ENCODE assay signal across 1 cellular context in the genomic region with DNA sequence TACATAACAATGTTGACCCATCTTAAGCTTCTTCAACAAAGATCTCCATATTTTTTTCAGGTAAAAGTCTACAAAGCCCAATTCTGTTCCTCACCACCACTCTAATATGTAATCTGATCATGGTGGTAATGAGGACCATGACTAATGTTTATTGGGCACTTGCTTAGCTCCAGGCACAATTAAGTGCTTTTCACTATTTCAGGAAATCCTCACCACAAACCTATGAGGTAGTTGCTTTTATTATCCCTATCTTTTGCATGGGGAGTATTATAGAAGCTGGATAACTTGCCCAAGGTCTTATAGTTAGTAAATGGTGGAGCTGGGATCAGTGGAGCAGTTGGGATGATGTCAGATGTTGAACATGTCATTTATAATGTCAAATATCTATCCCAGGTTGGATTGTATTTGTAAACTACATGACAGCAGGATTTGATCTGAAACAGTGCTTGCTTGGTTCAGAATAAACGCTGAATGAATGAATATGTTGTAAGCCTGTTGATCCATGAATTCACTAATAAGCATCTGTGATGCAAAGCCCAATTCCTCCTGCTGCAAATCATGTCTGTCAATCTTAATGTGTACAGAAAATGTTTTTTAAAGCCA.
TF ChIP-seq lines count a peak whose summit lies in the region.

No MANE protein-coding gene starts in this region.

TF ChIP-seq in HEK293, 187 proteins besides CTCF, POLR2A, EP300 and RAD21 (continued from another document):
- TF ChIP-seq, protein P1, sequence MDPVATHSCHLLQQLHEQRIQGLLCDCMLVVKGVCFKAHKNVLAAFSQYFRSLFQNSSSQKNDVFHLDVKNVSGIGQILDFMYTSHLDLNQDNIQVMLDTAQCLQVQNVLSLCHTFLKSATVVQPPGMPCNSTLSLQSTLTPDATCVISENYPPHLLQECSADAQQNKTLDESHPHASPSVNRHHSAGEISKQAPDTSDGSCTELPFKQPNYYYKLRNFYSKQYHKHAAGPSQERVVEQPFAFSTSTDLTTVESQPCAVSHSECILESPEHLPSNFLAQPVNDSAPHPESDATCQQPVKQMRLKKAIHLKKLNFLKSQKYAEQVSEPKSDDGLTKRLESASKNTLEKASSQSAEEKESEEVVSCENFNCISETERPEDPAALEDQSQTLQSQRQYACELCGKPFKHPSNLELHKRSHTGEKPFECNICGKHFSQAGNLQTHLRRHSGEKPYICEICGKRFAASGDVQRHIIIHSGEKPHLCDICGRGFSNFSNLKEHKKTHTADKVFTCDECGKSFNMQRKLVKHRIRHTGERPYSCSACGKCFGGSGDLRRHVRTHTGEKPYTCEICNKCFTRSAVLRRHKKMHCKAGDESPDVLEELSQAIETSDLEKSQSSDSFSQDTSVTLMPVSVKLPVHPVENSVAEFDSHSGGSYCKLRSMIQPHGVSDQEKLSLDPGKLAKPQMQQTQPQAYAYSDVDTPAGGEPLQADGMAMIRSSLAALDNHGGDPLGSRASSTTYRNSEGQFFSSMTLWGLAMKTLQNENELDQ (tag by site-specific recombination; IDR thresholded peaks at IDR 0.05; ENCODE audit: low read depth) = no peak
- TF ChIP-seq ZSCAN16 (tag by site-specific recombination; IDR thresholded peaks at IDR 0.05) = no peak
- no peak for TF ChIP-seq MEIS1 (CRISPR knock-in tag; IDR thresholded peaks at IDR 0.05; ENCODE audit: borderline replicate concordance)
- TF ChIP-seq, protein P2, sequence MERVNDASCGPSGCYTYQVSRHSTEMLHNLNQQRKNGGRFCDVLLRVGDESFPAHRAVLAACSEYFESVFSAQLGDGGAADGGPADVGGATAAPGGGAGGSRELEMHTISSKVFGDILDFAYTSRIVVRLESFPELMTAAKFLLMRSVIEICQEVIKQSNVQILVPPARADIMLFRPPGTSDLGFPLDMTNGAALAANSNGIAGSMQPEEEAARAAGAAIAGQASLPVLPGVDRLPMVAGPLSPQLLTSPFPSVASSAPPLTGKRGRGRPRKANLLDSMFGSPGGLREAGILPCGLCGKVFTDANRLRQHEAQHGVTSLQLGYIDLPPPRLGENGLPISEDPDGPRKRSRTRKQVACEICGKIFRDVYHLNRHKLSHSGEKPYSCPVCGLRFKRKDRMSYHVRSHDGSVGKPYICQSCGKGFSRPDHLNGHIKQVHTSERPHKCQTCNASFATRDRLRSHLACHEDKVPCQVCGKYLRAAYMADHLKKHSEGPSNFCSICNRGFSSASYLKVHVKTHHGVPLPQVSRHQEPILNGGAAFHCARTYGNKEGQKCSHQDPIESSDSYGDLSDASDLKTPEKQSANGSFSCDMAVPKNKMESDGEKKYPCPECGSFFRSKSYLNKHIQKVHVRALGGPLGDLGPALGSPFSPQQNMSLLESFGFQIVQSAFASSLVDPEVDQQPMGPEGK (tag by site-specific recombination; IDR thresholded peaks at IDR 0.05) = 0 out of 2 replicates have a peak, but pooled peaks have one; percentile 17
- TF ChIP-seq KLF1 (tag by site-specific recombination; IDR thresholded peaks at IDR 0.05) = no peak
- peak; percentile 76 for TF ChIP-seq ZNF629 (tag by site-specific recombination; IDR thresholded peaks at IDR 0.05)
- TF ChIP-seq BCL11B (tag by site-specific recombination; IDR thresholded peaks at IDR 0.05; ENCODE audit: low read depth) = no peak
- TF ChIP-seq ZNF133 (tag by site-specific recombination; IDR thresholded peaks at IDR 0.05) = no peak
- TF ChIP-seq GLIS1 (tag by site-specific recombination; IDR thresholded peaks at IDR 0.05) = 0 out of 2 replicates have a peak, but pooled peaks have one; percentile 16
- no peak for TF ChIP-seq ZNF112 (tag by site-specific recombination; IDR thresholded peaks at IDR 0.05)
- TF ChIP-seq ZBTB21 (tag by site-specific recombination; IDR thresholded peaks at IDR 0.05) = peak; percentile 65; the same call in 1 of the 2 replicates
- TF ChIP-seq ZBTB1 (tag by site-specific recombination; IDR thresholded peaks at IDR 0.05) = no peak
- TF ChIP-seq ZBTB17 (tag by site-specific recombination; IDR thresholded peaks at IDR 0.05) = 0 out of 2 replicates have a peak, but pooled peaks have one; percentile 34
- TF ChIP-seq KLF7 (tag by site-specific recombination; IDR thresholded peaks at IDR 0.05; ENCODE audit: borderline replicate concordance) = no peak
- TF ChIP-seq ZNF341 (tag by site-specific recombination; IDR thresholded peaks at IDR 0.05; ENCODE audit: low read depth) = no peak
- no peak for TF ChIP-seq ZNF747 (tag by site-specific recombination; IDR thresholded peaks at IDR 0.05)
- no peak for TF ChIP-seq GLI2 (tag by site-specific recombination; IDR thresholded peaks at IDR 0.05; ENCODE audit: borderline replicate concordance, low read depth)
TF ChIP-seq in HEK293: peak in this region for 29.
